14 cellular contexts compared by ENCODE assay signal in genomic region chr1:81876901-81877750, GRCh38.
DNase-seq lines count a peak whose midpoint lies in the region; ATAC-seq, FAIRE-seq and TF ChIP-seq lines count a peak whose summit lies in the region.
"Had no signal": no experiment of that assay in that cellular context is flagged by ENCODE, and none has a peak within 500 bp of the region (broad histone marks: within the 10 kb centered on the region; RNA-seq: fewer than 3 reads in every experiment).

No MANE protein-coding gene starts in this region.

- no TSS peak for BruUV-seq in Panc1 (replicated peaks; lab: Mats Ljungman, UMichigan)

- H3F3A ChIP-seq in GM23338 (replicated peaks; ENCODE audit: low read depth): no peaks in the 10 kb centered on the region

- peaks cover 1% of the 10 kb centered on the region; the same call in 2 of the 3 replicates for H3K9me3 Mint-ChIP-seq in GM23338
- H3K9me3 Mint-ChIP-seq: activated naive CD8-positive, alpha-beta T cell treated with anti-CD3 and anti-CD28 coated beads, Interleukin-2, amount 10 ng/mL, durations not matched to agents 7 days and 5 days had no signal

- peak; percentile 38 for DNase-seq in GM23338 (ENCODE audit: low spot score)
- DNase-seq in Panc1 (ENCODE audit: low read depth, low spot score): no peak
- peak; percentile 62 for DNase-seq in fibroblast of pulmonary artery (ENCODE audit: low read depth)
- DNase-seq in pancreas: no peak
- DNase-seq in C1 segment of cervical spinal cord (lab: John Stamatoyannopoulos, UW): no peak
- no peak for DNase-seq in NCI-H1694 (lab: John Stamatoyannopoulos, UW)
- DNase-seq: activated CD4-positive, alpha-beta T cell treated with anti-CD3 and anti-CD28 coated beads for 1 hour; activated naive CD8-positive, alpha-beta T cell treated with anti-CD3 and anti-CD28 coated beads, Interleukin-2, amount 10 ng/mL, durations not matched to agents 7 days and 5 days; DMS153; gastrocnemius medialis; natural killer cell; stimulated activated CD4-positive, alpha-beta T cell treated with anti-CD3 and anti-CD28 coated beads, Interleukin-4, amount 100 ng/mL, for 4 hours had no signal

- H3K27me3 ChIP-seq in GM23338 (ENCODE audit: insufficient read depth): no peaks in the 10 kb centered on the region
- no peaks in the 10 kb centered on the region for H3K27me3 ChIP-seq in Panc1 (ENCODE audit: control insufficient read depth, insufficient read depth, low read length)
- no peaks in the 10 kb centered on the region for H3K27me3 ChIP-seq in pancreas
- H3K27me3 ChIP-seq: gastrocnemius medialis had no signal

- H3K9me2 ChIP-seq in GM23338 (ENCODE audit: insufficient read depth): no peaks in the 10 kb centered on the region

- ATAC-seq in GM23338: peak; percentile 43
- ATAC-seq in Panc1: peak; percentile 87
- peak; percentile 35 to 84 (median 77) for ATAC-seq in pancreas
- no peak for ATAC-seq in HG03432 (IDR thresholded peaks at IDR 0.05; ENCODE audit: unreplicated experiment)
- ATAC-seq in GM18517 (IDR thresholded peaks at IDR 0.05; ENCODE audit: unreplicated experiment): no peak
- ATAC-seq: gastrocnemius medialis, natural killer cell had no signal

- CTCF ChIA-PET in Panc1 (lab: Charles Lee): no interaction called here

- in situ Hi-C loops in Panc1 (cut with HindIII; ENCODE audit: low pct_unique_long_range_greater_than_20kb, low sequenced_read_pairs): no loop called here

- H3K4me1 Mint-ChIP-seq in GM23338: peaks cover 68% of the 10 kb centered on the region
- H3K4me1 Mint-ChIP-seq: activated naive CD8-positive, alpha-beta T cell treated with anti-CD3 and anti-CD28 coated beads, Interleukin-2, amount 10 ng/mL, durations not matched to agents 7 days and 5 days; natural killer cell had no signal

- no peak overlapping the region for H3K4me3 Mint-ChIP-seq in GM23338
- H3K4me3 Mint-ChIP-seq: activated naive CD8-positive, alpha-beta T cell treated with anti-CD3 and anti-CD28 coated beads, Interleukin-2, amount 10 ng/mL, durations not matched to agents 7 days and 5 days; natural killer cell had no signal

- intact Hi-C loops in Panc1 (cut with micrococcal nuclease; ENCODE audit: unreplicated experiment) (no loop called here), pancreas (cut with DNase I) (no loop called here)

- H3K27ac Mint-ChIP-seq in GM23338: no peak overlapping the region; the same call in 1 of the 2 replicates
- H3K27ac Mint-ChIP-seq: activated naive CD8-positive, alpha-beta T cell treated with anti-CD3 and anti-CD28 coated beads, Interleukin-2, amount 10 ng/mL, durations not matched to agents 7 days and 5 days; natural killer cell had no signal

- H4K20me1 ChIP-seq in GM23338 (replicated peaks; ENCODE audit: insufficient read depth): no peaks in the 10 kb centered on the region

- FAIRE-seq in pancreas (lab: Jason Lieb, UNC): peak; percentile 68

- H3K4me2 ChIP-seq in GM23338: no peak overlapping the region

- peaks cover 2% of the 10 kb centered on the region for H3K27me3 Mint-ChIP-seq in GM23338 (ENCODE audit: insufficient read depth, low read depth, poor library complexity)

- peaks cover 99% of the 10 kb centered on the region for H3K79me2 ChIP-seq in GM23338 (replicated peaks; ENCODE audit: insufficient read depth)

- TF ChIP-seq CTCF in GM23338 (conservative IDR thresholded peaks at IDR 0.05; ENCODE audit: low read depth in 2 of 2) (no peak), Panc1 (IDR thresholded peaks at IDR 0.05) (no peak), fibroblast of pulmonary artery (IDR thresholded peaks at IDR 0.05; ENCODE audit: low read length, missing control alignments) (no peak), pancreas (IDR thresholded peaks at IDR 0.05) (no peak)

- H3K4me3 ChIP-seq in GM23338: no peak overlapping the region
- no peak overlapping the region for H3K4me3 ChIP-seq in Panc1 (ENCODE audit: low read depth in 2 of 2, low read length in 2 of 2)
- H3K4me3 ChIP-seq in fibroblast of pulmonary artery (replicated peaks; ENCODE audit: low read depth, low read length): no peak overlapping the region
- no peak overlapping the region for H3K4me3 ChIP-seq in pancreas
- H3K4me3 ChIP-seq: gastrocnemius medialis had no signal

- POLR2A ChIA-PET in Panc1 (lab: Charles Lee): no interaction called here

- H3K4me1 ChIP-seq in GM23338 (ENCODE audit: insufficient read depth) (peaks cover 58% of the 10 kb centered on the region), Panc1 (ENCODE audit: control insufficient read depth, insufficient read depth, low read length) (peaks cover 12% of the 10 kb centered on the region; the same call in 1 of the 2 replicates), pancreas (peaks cover 0 to 29% (median 15%) of the 10 kb centered on the region in 3 donors)

- H2AFZ ChIP-seq in GM23338: no peak overlapping the region

- H3K27ac ChIP-seq in GM23338 (ENCODE audit: low read depth): no peak overlapping the region
- peak overlapping the region; percentile 9; the same call in 1 of the 2 replicates for H3K27ac ChIP-seq in Panc1 (ENCODE audit: low read length)
- H3K27ac ChIP-seq in pancreas: peak overlapping the region in 1 of 4 donors; percentile 20
- H3K27ac ChIP-seq: gastrocnemius medialis had no signal

- H3K36me3 Mint-ChIP-seq in GM23338 (ENCODE audit: low read depth): peaks cover 2% of the 10 kb centered on the region; the same call in 1 of the 3 replicates
- H3K36me3 Mint-ChIP-seq: activated naive CD8-positive, alpha-beta T cell treated with anti-CD3 and anti-CD28 coated beads, Interleukin-2, amount 10 ng/mL, durations not matched to agents 7 days and 5 days had no signal

- WGBS in pancreas, 2 donors: 51 to 54% methylated on average over 2 of the region's 2 CpGs

- no peaks in the 10 kb centered on the region for H3K36me3 ChIP-seq in GM23338 (ENCODE audit: insufficient read depth)
- no peaks in the 10 kb centered on the region for H3K36me3 ChIP-seq in Panc1 (ENCODE audit: control insufficient read depth, insufficient read depth, low read length)
- H3K36me3 ChIP-seq in pancreas: no peaks in the 10 kb centered on the region
- H3K36me3 ChIP-seq: gastrocnemius medialis had no signal

- no peaks in the 10 kb centered on the region for H3K9me3 ChIP-seq in Panc1 (ENCODE audit: control insufficient read depth, insufficient read depth, low read depth, low read length)
- no peaks in the 10 kb centered on the region for H3K9me3 ChIP-seq in pancreas
- H3K9me3 ChIP-seq: gastrocnemius medialis had no signal

TF ChIP-seq in GM23338, 12 proteins besides CTCF, POLR2A, EP300 and RAD21 (continues in another document):
- TF ChIP-seq NANOG (IDR thresholded peaks at IDR 0.05; ENCODE audit: borderline replicate concordance): no peak
- no peak for TF ChIP-seq JUNB (IDR thresholded peaks at IDR 0.05; ENCODE audit: unreplicated experiment)
- no peak for TF ChIP-seq STAT1 (IDR thresholded peaks at IDR 0.05; ENCODE audit: unreplicated experiment)
- no peak for TF ChIP-seq ZNF331 (CRISPR knock-in tag; IDR thresholded peaks at IDR 0.05; ENCODE audit: low read depth)
- TF ChIP-seq ETS1 (IDR thresholded peaks at IDR 0.05): no peak
- TF ChIP-seq ZNF114 (CRISPR knock-in tag; IDR thresholded peaks at IDR 0.05): no peak
- TF ChIP-seq REST (IDR thresholded peaks at IDR 0.05; ENCODE audit: unreplicated experiment): no peak

Comparison
In these comparisons a context has a peak if more than half of its experiments do, and no peak if none do; other contexts are left out.
1. ATAC-seq: peak in GM23338 (single experiment), Panc1 (single experiment) and pancreas (4 of 4); none in HG03432 (single experiment) and GM18517 (single experiment).
2. DNase-seq: peak in GM23338 (single experiment) and fibroblast of pulmonary artery (single experiment); none in Panc1 (single experiment), pancreas (0 of 6), C1 segment of cervical spinal cord (0 of 14) and NCI-H1694 (single experiment).